ENCODE assay signal across 16 cellular contexts in the genomic region with DNA sequence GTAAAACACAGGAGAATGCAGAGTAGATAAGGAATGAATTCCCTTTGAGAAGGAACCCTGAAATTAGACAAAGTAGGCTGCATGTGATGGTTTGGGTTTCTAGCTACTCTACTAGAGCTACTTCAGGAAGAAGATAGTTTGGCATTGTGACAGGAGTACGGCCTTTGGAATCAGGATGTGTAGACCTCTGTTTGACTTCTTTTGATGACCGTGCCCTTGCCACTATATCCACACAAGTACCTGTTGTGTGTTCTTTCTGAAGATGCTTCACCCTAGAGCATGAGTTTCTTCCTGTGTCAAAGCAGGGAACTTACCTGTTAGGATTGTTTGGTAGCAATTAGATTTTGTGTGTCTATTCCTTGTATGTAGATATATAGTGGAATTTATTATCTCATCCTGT. TPM values are rescaled to one million over a fixed set of nuclear protein-coding genes. Genes with fewer than 3 reads are reported as not detected.
DNase-seq lines count a peak whose midpoint lies in the region; ATAC-seq and TF ChIP-seq lines count a peak whose summit lies in the region.
"Had no signal": no experiment of that assay in that cellular context is flagged by ENCODE, and none has a peak within 500 bp of the region (broad histone marks: within the 10 kb centered on the region; RNA-seq: fewer than 3 reads in every experiment).

No MANE protein-coding gene starts in this region.

- CTCF ChIA-PET in WTC11 (lab: Charles Lee), result no interaction called here

- H3K4me3 Mint-ChIP-seq in WTC11 (no peak overlapping the region), type B pancreatic cell (no peak overlapping the region)

- POLR2A ChIA-PET in WTC11 (lab: Charles Lee), result no interaction called here

- no peaks in the 10 kb centered on the region for H3K9me3 ChIP-seq in lower lobe of right lung

- no peaks in the 10 kb centered on the region for H3K27me3 Mint-ChIP-seq in WTC11 (ENCODE audit: low read depth)
- H3K27me3 Mint-ChIP-seq in type B pancreatic cell, result no peaks in the 10 kb centered on the region

- no peaks in the 10 kb centered on the region for H3K27me3 ChIP-seq in lower lobe of right lung (ENCODE audit: low read depth)

- H3K9me3 Mint-ChIP-seq in WTC11 (no peaks in the 10 kb centered on the region), type B pancreatic cell (no peaks in the 10 kb centered on the region)

- H3K4me1 ChIP-seq in lower lobe of right lung, result peaks cover 9% of the 10 kb centered on the region

- H3K27ac Mint-ChIP-seq in WTC11, result peak overlapping the region; percentile 31; the same call in 1 of the 2 replicates
- H3K27ac Mint-ChIP-seq in type B pancreatic cell, result peak overlapping the region; percentile 41

- H3K36me3 ChIP-seq in lower lobe of right lung, result no peaks in the 10 kb centered on the region

- 0 out of 2 replicates have a peak, but pooled peaks cover 1% of the 10 kb centered on the region for H3K36me3 Mint-ChIP-seq in WTC11
- peaks cover 3% of the 10 kb centered on the region for H3K36me3 Mint-ChIP-seq in type B pancreatic cell

- no peak overlapping the region for H3K27ac ChIP-seq in lower lobe of right lung

- intact Hi-C loops in lower lobe of right lung (cut with DNase I), result no loop called here

- peaks cover 64% of the 10 kb centered on the region for H3K4me1 Mint-ChIP-seq in WTC11
- H3K4me1 Mint-ChIP-seq in type B pancreatic cell (ENCODE audit: unreplicated experiment), result peaks cover 5% of the 10 kb centered on the region

- TF ChIP-seq CTCF in WTC11 (IDR thresholded peaks at IDR 0.05) (no peak), type B pancreatic cell (conservative IDR thresholded peaks at IDR 0.05) (no peak), lower lobe of right lung (IDR thresholded peaks at IDR 0.05) (no peak)

- ATAC-seq in WTC11, result no peak
- peak; percentile 65 for ATAC-seq in left lobe of liver
- no peak for ATAC-seq in lower lobe of right lung
- ATAC-seq in HG02623 (IDR thresholded peaks at IDR 0.05; ENCODE audit: unreplicated experiment), result no peak

- DNase-seq in NCI-H510A treated with DMSO at 0.1 percent for 48 hours (lab: John Stamatoyannopoulos, UW), result peak; percentile 40
- no peak for DNase-seq in NCI-H510A (lab: John Stamatoyannopoulos, UW)
- DNase-seq in WTC11 (ENCODE audit: low spot score), result no peak
- DNase-seq in left lobe of liver (ENCODE audit: low spot score), result no peak
- no peak for DNase-seq in type B pancreatic cell (ENCODE audit: extremely low spot score, unreplicated experiment)
- DNase-seq in lower lobe of right lung, result no peak
- DNase-seq in GM03348 (ENCODE audit: low spot score), result no peak
- DNase-seq: C1 segment of cervical spinal cord, DMS79, GOT3, Karpas-422, NCI-H2081, NCI-H2227 treated with DMSO at 0.1 percent for 48 hours, NCI-H774, SHP77 had no signal

- H3K4me3 ChIP-seq in lower lobe of right lung, result no peak overlapping the region

TF ChIP-seq in WTC11, 78 proteins besides CTCF, POLR2A, EP300 and RAD21:
- no peak for TF ChIP-seq ZBTB21 (CRISPR knock-in tag; IDR thresholded peaks at IDR 0.05; ENCODE audit: borderline replicate concordance)
- TF ChIP-seq, protein P1, sequence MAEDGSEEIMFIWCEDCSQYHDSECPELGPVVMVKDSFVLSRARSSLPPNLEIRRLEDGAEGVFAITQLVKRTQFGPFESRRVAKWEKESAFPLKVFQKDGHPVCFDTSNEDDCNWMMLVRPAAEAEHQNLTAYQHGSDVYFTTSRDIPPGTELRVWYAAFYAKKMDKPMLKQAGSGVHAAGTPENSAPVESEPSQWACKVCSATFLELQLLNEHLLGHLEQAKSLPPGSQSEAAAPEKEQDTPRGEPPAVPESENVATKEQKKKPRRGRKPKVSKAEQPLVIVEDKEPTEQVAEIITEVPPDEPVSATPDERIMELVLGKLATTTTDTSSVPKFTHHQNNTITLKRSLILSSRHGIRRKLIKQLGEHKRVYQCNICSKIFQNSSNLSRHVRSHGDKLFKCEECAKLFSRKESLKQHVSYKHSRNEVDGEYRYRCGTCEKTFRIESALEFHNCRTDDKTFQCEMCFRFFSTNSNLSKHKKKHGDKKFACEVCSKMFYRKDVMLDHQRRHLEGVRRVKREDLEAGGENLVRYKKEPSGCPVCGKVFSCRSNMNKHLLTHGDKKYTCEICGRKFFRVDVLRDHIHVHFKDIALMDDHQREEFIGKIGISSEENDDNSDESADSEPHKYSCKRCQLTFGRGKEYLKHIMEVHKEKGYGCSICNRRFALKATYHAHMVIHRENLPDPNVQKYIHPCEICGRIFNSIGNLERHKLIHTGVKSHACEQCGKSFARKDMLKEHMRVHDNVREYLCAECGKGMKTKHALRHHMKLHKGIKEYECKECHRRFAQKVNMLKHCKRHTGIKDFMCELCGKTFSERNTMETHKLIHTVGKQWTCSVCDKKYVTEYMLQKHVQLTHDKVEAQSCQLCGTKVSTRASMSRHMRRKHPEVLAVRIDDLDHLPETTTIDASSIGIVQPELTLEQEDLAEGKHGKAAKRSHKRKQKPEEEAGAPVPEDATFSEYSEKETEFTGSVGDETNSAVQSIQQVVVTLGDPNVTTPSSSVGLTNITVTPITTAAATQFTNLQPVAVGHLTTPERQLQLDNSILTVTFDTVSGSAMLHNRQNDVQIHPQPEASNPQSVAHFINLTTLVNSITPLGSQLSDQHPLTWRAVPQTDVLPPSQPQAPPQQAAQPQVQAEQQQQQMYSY (CRISPR knock-in tag; IDR thresholded peaks at IDR 0.05), result no peak
- TF ChIP-seq, protein P2, sequence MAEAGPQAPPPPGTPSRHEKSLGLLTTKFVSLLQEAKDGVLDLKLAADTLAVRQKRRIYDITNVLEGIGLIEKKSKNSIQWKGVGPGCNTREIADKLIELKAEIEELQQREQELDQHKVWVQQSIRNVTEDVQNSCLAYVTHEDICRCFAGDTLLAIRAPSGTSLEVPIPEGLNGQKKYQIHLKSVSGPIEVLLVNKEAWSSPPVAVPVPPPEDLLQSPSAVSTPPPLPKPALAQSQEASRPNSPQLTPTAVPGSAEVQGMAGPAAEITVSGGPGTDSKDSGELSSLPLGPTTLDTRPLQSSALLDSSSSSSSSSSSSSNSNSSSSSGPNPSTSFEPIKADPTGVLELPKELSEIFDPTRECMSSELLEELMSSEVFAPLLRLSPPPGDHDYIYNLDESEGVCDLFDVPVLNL (CRISPR knock-in tag; IDR thresholded peaks at IDR 0.05; ENCODE audit: borderline replicate concordance, low read depth), result no peak
- no peak for TF ChIP-seq ZNF317 (CRISPR knock-in tag; IDR thresholded peaks at IDR 0.05; ENCODE audit: borderline replicate concordance, low read depth)
- TF ChIP-seq, protein P3, sequence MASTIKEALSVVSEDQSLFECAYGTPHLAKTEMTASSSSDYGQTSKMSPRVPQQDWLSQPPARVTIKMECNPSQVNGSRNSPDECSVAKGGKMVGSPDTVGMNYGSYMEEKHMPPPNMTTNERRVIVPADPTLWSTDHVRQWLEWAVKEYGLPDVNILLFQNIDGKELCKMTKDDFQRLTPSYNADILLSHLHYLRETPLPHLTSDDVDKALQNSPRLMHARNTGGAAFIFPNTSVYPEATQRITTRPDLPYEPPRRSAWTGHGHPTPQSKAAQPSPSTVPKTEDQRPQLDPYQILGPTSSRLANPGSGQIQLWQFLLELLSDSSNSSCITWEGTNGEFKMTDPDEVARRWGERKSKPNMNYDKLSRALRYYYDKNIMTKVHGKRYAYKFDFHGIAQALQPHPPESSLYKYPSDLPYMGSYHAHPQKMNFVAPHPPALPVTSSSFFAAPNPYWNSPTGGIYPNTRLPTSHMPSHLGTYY (CRISPR knock-in tag; IDR thresholded peaks at IDR 0.05), result no peak

RNA-seq across cellular contexts. Expression of a gene that starts 41.7 kb away (rescaled TPM):
- total RNA-seq in WTC11 (2021) (62.3 to 77.0 TPM (median 62.3 TPM) in 3 replicates), left lobe of liver (10.7 TPM), type B pancreatic cell (ENCODE audit: low replicate concordance) (29.5 and 49.1 TPM in 2 replicates), lower lobe of right lung (38.1 TPM)
